In genomic region chr22:20130319-20130718, GRCh38 we compare ENCODE assay signal across 8 cellular contexts. TPM values are rescaled to one million over a fixed set of nuclear protein-coding genes. Genes with fewer than 3 reads are reported as not detected.
DNase-seq lines count a peak whose midpoint lies in the region; ATAC-seq lines count a peak whose summit lies in the region.

No MANE protein-coding gene starts in this region.

- peak overlapping the region; percentile 57 for H3K27ac Mint-ChIP-seq in stimulated activated memory B cell treated with anti-CD40 and anti-IgM and Interleukin-4, amounts not matched to agents 10 μg/mL and 1 μg/mL and 100 μg/mL, for 72 hours

- ATAC-seq in esophagus mucosa = peak; percentile 4
- no peak for ATAC-seq in stimulated activated memory B cell treated with anti-CD40 and anti-IgM and Interleukin-4, amounts not matched to agents 10 μg/mL and 1 μg/mL and 100 μg/mL, for 72 hours

- H3K4me1 Mint-ChIP-seq in stimulated activated memory B cell treated with anti-CD40 and anti-IgM and Interleukin-4, amounts not matched to agents 10 μg/mL and 1 μg/mL and 100 μg/mL, for 72 hours = peaks cover 43% of the 10 kb centered on the region

- no peaks in the 10 kb centered on the region for H3K27me3 Mint-ChIP-seq in stimulated activated memory B cell treated with anti-CD40 and anti-IgM and Interleukin-4, amounts not matched to agents 10 μg/mL and 1 μg/mL and 100 μg/mL, for 72 hours

- H3K4me3 Mint-ChIP-seq in stimulated activated memory B cell treated with anti-CD40 and anti-IgM and Interleukin-4, amounts not matched to agents 10 μg/mL and 1 μg/mL and 100 μg/mL, for 72 hours = peak overlapping the region; percentile 75

- DNase-seq in NCI-H345 (lab: John Stamatoyannopoulos, UW) = peak; percentile 42
- no peak for DNase-seq in NCI-H345 treated with DMSO at 0.1 percent for 48 hours (lab: John Stamatoyannopoulos, UW; ENCODE audit: unreplicated experiment)
- peak; percentile 33 for DNase-seq in RPMI8226
- DNase-seq in NK-92 (lab: John Stamatoyannopoulos, UW; ENCODE audit: unreplicated experiment) = no peak
- no peak for DNase-seq in iPS-NIHi11 (ENCODE audit: low spot score)
- DNase-seq in HuH-7 (ENCODE audit: low spot score) = no peak

- H3K36me3 Mint-ChIP-seq in stimulated activated memory B cell treated with anti-CD40 and anti-IgM and Interleukin-4, amounts not matched to agents 10 μg/mL and 1 μg/mL and 100 μg/mL, for 72 hours = peaks cover 14% of the 10 kb centered on the region

- H3K9me3 Mint-ChIP-seq in stimulated activated memory B cell treated with anti-CD40 and anti-IgM and Interleukin-4, amounts not matched to agents 10 μg/mL and 1 μg/mL and 100 μg/mL, for 72 hours = no peaks in the 10 kb centered on the region

RNA-seq across cellular contexts. Expression of gene ZDHHC8, which starts 1.3 kb away (rescaled TPM):
- total RNA-seq in esophagus mucosa = 24.5 TPM

RNA-seq across cellular contexts. Expression of gene TRMT2A, which starts 13.3 kb away (rescaled TPM):
- 31.8 TPM for total RNA-seq in esophagus mucosa

RNA-seq across cellular contexts. Expression of gene RANBP1, which starts 14.4 kb away (rescaled TPM):
- 141 TPM for total RNA-seq in esophagus mucosa

RNA-seq across cellular contexts. Expression of gene CCDC188, which starts 20.5 kb away (rescaled TPM):
- total RNA-seq in esophagus mucosa = 0.44 TPM

RNA-seq across cellular contexts. Expression of gene DGCR8, which starts 50.3 kb away (rescaled TPM):
- total RNA-seq in esophagus mucosa = 16.2 TPM

Comparison
In these comparisons a context has a peak if more than half of its experiments do, and no peak if none do; other contexts are left out.
1. DNase-seq: peak in NCI-H345 (single experiment) and RPMI8226 (single experiment); none in NCI-H345 treated with DMSO at 0.1 percent for 48 hours (single experiment), NK-92 (single experiment), iPS-NIHi11 (single experiment) and HuH-7 (single experiment).